ENCODE assay signal across 7 cellular contexts in the genomic region with DNA sequence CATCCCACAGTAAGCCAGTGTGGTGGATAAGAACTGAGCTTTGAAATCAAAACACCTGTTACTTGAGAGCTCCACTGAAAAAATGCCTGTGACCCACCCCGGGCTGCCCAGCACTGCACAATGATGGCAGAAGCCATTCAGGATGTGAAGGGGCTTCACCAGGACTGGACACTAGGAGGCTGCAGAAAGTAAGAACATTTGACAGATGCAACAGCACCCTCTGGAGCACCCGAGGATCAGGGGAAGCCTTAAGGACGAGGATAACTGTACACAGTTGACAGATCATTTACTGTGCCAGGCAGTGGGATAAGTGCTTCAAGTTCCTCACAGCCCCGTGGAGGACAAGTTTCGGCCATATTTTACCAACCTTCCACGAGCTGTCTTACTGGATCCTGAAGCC. TPM values are rescaled to one million over a fixed set of nuclear protein-coding genes. Genes with fewer than 3 reads are reported as not detected.
"Had no signal": no experiment of that assay in that cellular context is flagged by ENCODE, and none has a peak within 500 bp of the region (broad histone marks: within the 10 kb centered on the region; RNA-seq: fewer than 3 reads in every experiment).

No MANE protein-coding gene starts in this region.

RNA-seq across cellular contexts. Expression of a gene that starts 30.4 kb away (rescaled TPM):
- total RNA-seq: activated CD4-positive, alpha-beta memory T cell treated with anti-CD3 and anti-CD28 coated beads, Interleukin-2, amount 10 ng/mL, durations not matched to agents 7 days and 5 days; activated CD8-positive, alpha-beta memory T cell treated with anti-CD3 and anti-CD28 coated beads, Interleukin-2, amount 10 ng/mL, durations not matched to agents 7 days and 5 days; cerebellum; MCF 10A; Peyer's patch; Right ventricle myocardium inferior had no signal

RNA-seq across cellular contexts. Expression of a gene that starts 31.6 kb away (rescaled TPM):
- total RNA-seq: MCF 10A had no signal

RNA-seq across cellular contexts. Expression of a gene that starts 39.5 kb away (rescaled TPM):
- total RNA-seq: activated CD4-positive, alpha-beta memory T cell treated with anti-CD3 and anti-CD28 coated beads, Interleukin-2, amount 10 ng/mL, durations not matched to agents 7 days and 5 days; activated CD8-positive, alpha-beta memory T cell treated with anti-CD3 and anti-CD28 coated beads, Interleukin-2, amount 10 ng/mL, durations not matched to agents 7 days and 5 days; cerebellum; MCF 10A; Peyer's patch; Right ventricle myocardium inferior; SK-MEL-5 had no signal
